7 cellular contexts compared by ENCODE assay signal in genomic region chr5:33411498-33411897, GRCh38.
"Had no signal": no experiment of that assay in that cellular context is flagged by ENCODE, and none has a peak within 500 bp of the region (broad histone marks: within the 10 kb centered on the region; RNA-seq: fewer than 3 reads in every experiment).

No MANE protein-coding gene starts in this region.

- ATAC-seq: GM12878 had no signal

- FAIRE-seq: G401.6, GM12878, GM12892, GM18507, GM19239 had no signal

- H3K4me3 ChIP-seq: GM12878 had no signal

- DNase-seq: GDM1, GF-D8 had no signal
